21 cellular contexts compared by ENCODE assay signal in the genomic region with DNA sequence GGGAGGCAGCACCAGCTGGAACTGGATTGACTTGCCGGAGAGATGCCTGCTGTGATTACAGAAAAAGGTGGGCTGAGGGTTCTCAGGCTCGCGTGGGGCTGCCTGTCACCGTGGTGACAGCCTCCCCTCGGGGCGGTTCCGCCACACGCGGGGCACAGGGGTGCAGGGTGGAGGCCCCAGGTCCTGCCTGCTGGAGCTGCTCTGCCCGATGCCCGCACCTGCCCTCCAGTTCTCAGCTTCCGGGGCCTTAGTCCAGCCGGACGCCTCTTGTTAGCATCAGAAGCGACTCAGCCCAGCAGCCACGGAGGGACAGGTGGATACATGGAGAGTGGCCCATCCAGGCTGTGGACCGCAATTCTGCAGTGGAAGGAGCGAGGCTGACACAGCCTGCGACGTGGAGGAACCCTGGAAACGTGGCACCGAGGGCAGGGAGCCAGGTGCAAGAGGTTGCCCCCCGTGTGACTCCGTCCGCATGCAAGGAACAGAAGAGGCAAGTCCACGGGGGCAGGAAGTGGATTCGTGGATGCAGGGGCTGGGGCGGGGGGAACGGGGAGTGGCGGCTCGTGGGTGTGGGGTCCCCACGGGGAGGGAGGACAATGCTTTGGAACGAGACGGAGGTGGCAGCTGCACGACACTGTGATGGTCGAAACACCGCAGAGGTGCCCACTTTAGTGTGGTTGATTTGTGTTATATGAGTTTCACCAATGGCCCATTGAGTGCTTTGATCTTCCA.
A peak's percentile ranks its signal among the peaks of the same experiment; 100 is the strongest.
DNase-seq lines count a peak whose midpoint lies in the region; ATAC-seq, FAIRE-seq and TF ChIP-seq lines count a peak whose summit lies in the region.
"Had no signal": no experiment of that assay in that cellular context is flagged by ENCODE, and none has a peak within 500 bp of the region (broad histone marks: within the 10 kb centered on the region; RNA-seq: fewer than 3 reads in every experiment).

No MANE protein-coding gene starts in this region.

- TF ChIP-seq CTCF in CD14-positive monocyte (IDR thresholded peaks at IDR 0.05), result no peak
- no peak for TF ChIP-seq CTCF in kidney (IDR thresholded peaks at IDR 0.05; ENCODE audit: borderline replicate concordance, extremely low read depth, insufficient read depth)

- no peak for FAIRE-seq in kidney (lab: Jason Lieb, UNC)
- FAIRE-seq: D721Med, G401.6, GM12891 had no signal

- H3K36me3 Mint-ChIP-seq in CD14-positive monocyte, result no peaks in the 10 kb centered on the region
- no peaks in the 10 kb centered on the region for H3K36me3 Mint-ChIP-seq in activated CD8-positive, alpha-beta memory T cell treated with anti-CD3 and anti-CD28 coated beads, Interleukin-2, amount 10 ng/mL, durations not matched to agents 7 days and 5 days
- H3K36me3 Mint-ChIP-seq: CD8-positive, alpha-beta T cell had no signal

- intact Hi-C loops in Right ventricle myocardium inferior (cut with DNase I) (no loop called here), left cardiac atrium (cut with DNase I) (no loop called here), CD14-positive monocyte (cut with micrococcal nuclease) (no loop called here), kidney (cut with DNase I) (no loop called here)

- DNase-seq in Right ventricle myocardium inferior (ENCODE audit: missing footprints) (peak; percentile 70), left cardiac atrium (no peak), CD14-positive monocyte (ENCODE audit: low spot score) (peak; percentile 40), kidney (peak; percentile 65), NCI-H2107 (lab: John Stamatoyannopoulos, UW) (no peak)
- no peak for DNase-seq in activated CD8-positive, alpha-beta memory T cell treated with anti-CD3 and anti-CD28 coated beads, Interleukin-2, amount 10 ng/mL, durations not matched to agents 7 days and 5 days
- DNase-seq: 8988T; AML-193; CD8-positive, alpha-beta T cell; COR-L47; DMS153; DMS79 treated with DMSO at 0.1 percent for 48 hours; EL; H9; IMR-90 had no signal

- H3K36me3 ChIP-seq in kidney (ENCODE audit: control insufficient read depth in 1 of 2, insufficient read depth in 2 of 2, low read length in 2 of 2), result no peaks in the 10 kb centered on the region

- H3K27me3 Mint-ChIP-seq in CD14-positive monocyte (ENCODE audit: low read depth in 3 of 3), result peaks cover 4 to 11% (median 7%) of the 10 kb centered on the region in 3 donors
- peaks cover 2% of the 10 kb centered on the region for H3K27me3 Mint-ChIP-seq in activated CD8-positive, alpha-beta memory T cell treated with anti-CD3 and anti-CD28 coated beads, Interleukin-2, amount 10 ng/mL, durations not matched to agents 7 days and 5 days

- H3K4me1 Mint-ChIP-seq in CD14-positive monocyte, result no peaks in the 10 kb centered on the region
- H3K4me1 Mint-ChIP-seq in activated CD8-positive, alpha-beta memory T cell treated with anti-CD3 and anti-CD28 coated beads, Interleukin-2, amount 10 ng/mL, durations not matched to agents 7 days and 5 days, result no peaks in the 10 kb centered on the region

- CTCF ChIA-PET in activated CD8-positive, alpha-beta memory T cell treated with anti-CD3 and anti-CD28 coated beads, Interleukin-2, amount 10 ng/mL, durations not matched to agents 7 days and 5 days (lab: Charles Lee), result no interaction called here

- H3K4me3 ChIP-seq in kidney (ENCODE audit: low read length in 2 of 2), result no peak overlapping the region
- H3K4me3 ChIP-seq: GM23338 had no signal

- H3K9me3 Mint-ChIP-seq in CD14-positive monocyte, result peaks cover 0 to 4% (median 0%) of the 10 kb centered on the region in 7 donors
- no peaks in the 10 kb centered on the region for H3K9me3 Mint-ChIP-seq in activated CD8-positive, alpha-beta memory T cell treated with anti-CD3 and anti-CD28 coated beads, Interleukin-2, amount 10 ng/mL, durations not matched to agents 7 days and 5 days (ENCODE audit: low read depth)
- H3K9me3 Mint-ChIP-seq: CD8-positive, alpha-beta T cell; GM23338 had no signal

- no peak overlapping the region for H3K27ac ChIP-seq in kidney (ENCODE audit: low read depth in 2 of 2, low read length in 2 of 2)
- H3K27ac ChIP-seq: C4-2B had no signal

- ATAC-seq in Right ventricle myocardium inferior (peak; percentile 23), left cardiac atrium (no peak), HG02852 (IDR thresholded peaks at IDR 0.05; ENCODE audit: unreplicated experiment) (no peak)
- ATAC-seq in activated CD8-positive, alpha-beta memory T cell treated with anti-CD3 and anti-CD28 coated beads, Interleukin-2, amount 10 ng/mL, durations not matched to agents 7 days and 5 days, result no peak
- ATAC-seq: CD8-positive, alpha-beta T cell; GM23338 had no signal

- no peak overlapping the region for H3K4me3 Mint-ChIP-seq in CD14-positive monocyte
- H3K4me3 Mint-ChIP-seq in activated CD8-positive, alpha-beta memory T cell treated with anti-CD3 and anti-CD28 coated beads, Interleukin-2, amount 10 ng/mL, durations not matched to agents 7 days and 5 days, result no peak overlapping the region
- H3K4me3 Mint-ChIP-seq: CD8-positive, alpha-beta T cell; GM23338 had no signal

- H3K27ac Mint-ChIP-seq in CD14-positive monocyte, result no peak overlapping the region
- no peak overlapping the region for H3K27ac Mint-ChIP-seq in activated CD8-positive, alpha-beta memory T cell treated with anti-CD3 and anti-CD28 coated beads, Interleukin-2, amount 10 ng/mL, durations not matched to agents 7 days and 5 days
- H3K27ac Mint-ChIP-seq: CD8-positive, alpha-beta T cell; GM23338; H9 had no signal

- H3K9me3 ChIP-seq in kidney (ENCODE audit: control insufficient read depth in 1 of 2, low read length in 2 of 2), result no peaks in the 10 kb centered on the region

- H3K9ac ChIP-seq in kidney (ENCODE audit: low read length in 2 of 2), result no peak overlapping the region

- no peaks in the 10 kb centered on the region for H3K4me1 ChIP-seq in kidney (ENCODE audit: control insufficient read depth in 1 of 2, insufficient read depth in 1 of 2, low read depth in 1 of 2, low read length in 2 of 2)

Comparison
In these comparisons a context has a peak if more than half of its experiments do, and no peak if none do; other contexts are left out.
1. DNase-seq: peak in Right ventricle myocardium inferior (single experiment), CD14-positive monocyte (single experiment) and kidney (single experiment); none in left cardiac atrium (single experiment), activated CD8-positive, alpha-beta memory T cell treated with anti-CD3 and anti-CD28 coated beads, Interleukin-2, amount 10 ng/mL, durations not matched to agents 7 days and 5 days (single experiment) and NCI-H2107 (single experiment).